ENCODE assay signal across 8 cellular contexts in genomic region chr12:124861492-124861891, GRCh38. TPM values are rescaled to one million over a fixed set of nuclear protein-coding genes. Genes with fewer than 3 reads are reported as not detected.
DNase-seq lines count a peak whose midpoint lies in the region; ATAC-seq and TF ChIP-seq lines count a peak whose summit lies in the region.

No MANE protein-coding gene starts in this region.

- in situ Hi-C loops in transverse colon (cut with MboI; ENCODE audit: low pct_ligation_motif_present in 1 of 4, low pct_unique_long_range_greater_than_20kb in 1 of 4, low sequenced_read_pairs in 3 of 4) = no loop called here

- no peak for TF ChIP-seq CTCF in transverse colon (IDR thresholded peaks at IDR 0.05)

- H3K4me1 ChIP-seq in transverse colon = peaks cover 5 to 32% (median 16%) of the 10 kb centered on the region in 4 donors

- no peak for ATAC-seq in HG03571 (IDR thresholded peaks at IDR 0.05; ENCODE audit: unreplicated experiment)
- ATAC-seq in GM18907 (IDR thresholded peaks at IDR 0.05; ENCODE audit: unreplicated experiment) = no peak

- no peak overlapping the region for H3K27ac ChIP-seq in transverse colon

- no peaks in the 10 kb centered on the region for H3K36me3 ChIP-seq in transverse colon

- intact Hi-C loops in transverse colon (cut with DNase I; ENCODE audit: low total_unique reads) = no loop called here

- H3K9me3 ChIP-seq in transverse colon = no peaks in the 10 kb centered on the region

- TF ChIP-seq EP300 in transverse colon (IDR thresholded peaks at IDR 0.05; ENCODE audit: low read depth) = no peak

- H3K4me3 ChIP-seq in transverse colon = no peak overlapping the region

- H3K27me3 ChIP-seq in transverse colon = no peaks in the 10 kb centered on the region

- peak; percentile 14 for DNase-seq in NCI-H748 (lab: John Stamatoyannopoulos, UW; ENCODE audit: unreplicated experiment)
- DNase-seq in NCI-H748 treated with DMSO at 0.1 percent for 48 hours (lab: John Stamatoyannopoulos, UW) = no peak
- peak in 56 of 58 donors; percentile 18 to 91 (median 78) for DNase-seq in anterior cingulate cortex (lab: John Stamatoyannopoulos, UW)
- peak in 49 of 51 donors; percentile 14 to 94 (median 78) for DNase-seq in hypothalamus (lab: John Stamatoyannopoulos, UW)
- DNase-seq in transverse colon = peak; percentile 38
- DNase-seq in NCI-H1694 (lab: John Stamatoyannopoulos, UW) = no peak

- WGBS in transverse colon (ENCODE audit: low coverage in 1 of 2), 2 donors = 47 to 60% methylated on average over 1 to 9 of the region's 9 CpGs

- TF ChIP-seq POLR2A in transverse colon (IDR thresholded peaks at IDR 0.05) = no peak

RNA-seq across cellular contexts. Expression of gene SCARB1, which starts 2.2 kb away (rescaled TPM):
- 100 to 1,000 TPM in 1 of 4 donors, 10 to 100 TPM in 3; 33.7 to 252 (median 43.6) TPM for total RNA-seq in transverse colon

RNA-seq across cellular contexts. Expression of gene UBC, which starts 53.0 kb away (rescaled TPM):
- 1,000 to 10,000 TPM; 1,242 to 1,580 (median 1,406) TPM for total RNA-seq in transverse colon

Comparison
In these comparisons a context has a peak if more than half of its experiments do, and no peak if none do; other contexts are left out.
1. DNase-seq: peak in NCI-H748 (single experiment), anterior cingulate cortex (56 of 58), hypothalamus (49 of 51) and transverse colon (single experiment); none in NCI-H748 treated with DMSO at 0.1 percent for 48 hours (single experiment) and NCI-H1694 (single experiment).